ENCODE assay signal across 8 cellular contexts in the genomic region with DNA sequence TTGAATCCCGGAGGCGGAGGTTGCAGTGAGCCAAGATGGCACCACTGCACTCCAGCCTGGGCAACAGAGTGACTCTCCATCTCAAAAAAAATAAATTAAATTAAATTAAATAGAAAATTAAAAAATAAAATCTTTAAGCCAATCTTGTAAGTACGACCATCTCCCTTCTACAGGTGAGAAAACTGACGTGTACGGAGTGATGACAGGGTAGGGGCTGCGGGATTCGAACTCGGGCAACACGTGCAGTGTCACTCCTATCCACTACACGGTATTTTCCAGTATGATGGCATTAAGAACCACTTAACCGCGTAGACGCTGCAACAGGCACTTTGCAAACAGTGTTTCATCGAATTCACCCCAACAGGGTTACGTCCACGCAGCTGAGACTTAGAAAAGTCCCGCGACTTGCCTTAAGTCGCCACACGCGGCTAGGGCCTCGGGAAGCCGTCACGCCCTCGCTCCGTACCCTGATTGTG. TPM values are rescaled to one million over a fixed set of nuclear protein-coding genes. Genes with fewer than 3 reads are reported as not detected.
DNase-seq lines count a peak whose midpoint lies in the region; ATAC-seq, FAIRE-seq and TF ChIP-seq lines count a peak whose summit lies in the region.

No MANE protein-coding gene starts in this region.

- H3K27ac ChIP-seq in IMR-90 (ENCODE audit: insufficient read depth, low read length) (peak overlapping the region; percentile 64), left ventricle myocardium inferior (replicated peaks) (peak overlapping the region; percentile 86)

- H3K27me3 ChIP-seq in IMR-90 (ENCODE audit: control insufficient read depth, insufficient read depth, low read length), result no peaks in the 10 kb centered on the region
- no peaks in the 10 kb centered on the region for H3K27me3 ChIP-seq in left ventricle myocardium inferior (ENCODE audit: low read depth)
- peaks cover 2% of the 10 kb centered on the region for H3K27me3 ChIP-seq in skeletal muscle satellite cell (ENCODE audit: control insufficient read depth, insufficient read depth, low read length)

- no peak overlapping the region for H2BK120ac ChIP-seq in IMR-90 (ENCODE audit: low read depth, low read length)

- TF ChIP-seq RAD21 in IMR-90 (IDR thresholded peaks at IDR 0.05; ENCODE audit: low read length), result no peak

- CTCF ChIA-PET in IMR-90 (lab: Yijun Ruan, JAX), result no interaction called here

- H2AK5ac ChIP-seq in IMR-90 (ENCODE audit: low read depth, low read length), result peak overlapping the region; percentile 54

- H3K79me1 ChIP-seq in IMR-90 (ENCODE audit: low read depth in 1 of 2, low read length in 2 of 2), result peaks cover 15 to 31% of the 10 kb centered on the region in 2 experiments

- peak overlapping the region; percentile 90 for H3K23ac ChIP-seq in IMR-90 (ENCODE audit: low read depth, low read length)

- H3K4me3 ChIP-seq in IMR-90 (ENCODE audit: insufficient read depth, low read depth, low read length) (peak overlapping the region; percentile 91), left ventricle myocardium inferior (peak overlapping the region; percentile 97), skeletal muscle satellite cell (ENCODE audit: low read length) (peak overlapping the region; percentile 82)

- peak overlapping the region; percentile 97 for H3K4me2 ChIP-seq in IMR-90 (ENCODE audit: low read depth, low read length)
- H3K4me2 ChIP-seq in skeletal muscle satellite cell (ENCODE audit: low read length), result peak overlapping the region; percentile 84

- DNase-seq in CD1c-positive myeloid dendritic cell (ENCODE audit: extremely low spot score) (peak; percentile 24), IMR-90 (peak; percentile 34), left ventricle myocardium inferior (no peak), Ammon's horn (ENCODE audit: low spot score) (no peak), GM12891 (ENCODE audit: insufficient read length, low spot score) (no peak)
- DNase-seq in activated naive CD4-positive, alpha-beta T cell treated with Interleukin-2 at 50 U/mL for 16 hours, result peak; percentile 38

- no peak overlapping the region for H2BK15ac ChIP-seq in IMR-90 (ENCODE audit: low read depth, low read length)

- BruUV-seq in IMR-90 (replicated peaks; lab: Mats Ljungman, UMichigan), result no TSS peak

- FAIRE-seq in GM12891 (lab: Jason Lieb, UNC), result no peak

- 0 out of 2 replicates have a peak overlapping the region, but pooled peaks have one; percentile 8 for H4K5ac ChIP-seq in IMR-90 (ENCODE audit: low read depth, low read length)

- H2AFZ ChIP-seq in IMR-90 (replicated peaks; ENCODE audit: low read length, poor library complexity), result peak overlapping the region; percentile 95

- TF ChIP-seq POLR2A in IMR-90 (IDR thresholded peaks at IDR 0.05; ENCODE audit: low read depth, low read length) (no peak), GM12891 (IDR thresholded peaks at IDR 0.05; ENCODE audit: low read depth, low read length) (no peak)

- H2AK9ac ChIP-seq in IMR-90 (replicated peaks; ENCODE audit: low read depth, low read length, poor library complexity), result peak overlapping the region; percentile 93

- H4K20me1 ChIP-seq in IMR-90 (ENCODE audit: insufficient read depth, low read length), result no peaks in the 10 kb centered on the region; the same call in 1 of the 2 replicates

- H3K4me1 ChIP-seq in IMR-90 (ENCODE audit: control insufficient read depth, insufficient read depth, low read length) (no peaks in the 10 kb centered on the region), left ventricle myocardium inferior (peaks cover 26% of the 10 kb centered on the region), skeletal muscle satellite cell (ENCODE audit: control insufficient read depth, insufficient read depth, low read length) (peaks cover 4% of the 10 kb centered on the region)

- H4K91ac ChIP-seq in IMR-90 (ENCODE audit: insufficient read depth, low read depth, low read length), result peak overlapping the region; percentile 36; the same call in 1 of the 2 replicates

- H4K8ac ChIP-seq in IMR-90 (ENCODE audit: low read depth in 2 of 2, low read length in 2 of 2), result peak overlapping the region; percentile 12 to 79; a peak in 2 of 4 replicates

- peaks cover 7% of the 10 kb centered on the region for H3K9me1 ChIP-seq in IMR-90 (ENCODE audit: insufficient read depth, low read length)

- H3K9ac ChIP-seq in IMR-90 (ENCODE audit: low read depth, low read length), result peak overlapping the region; percentile 81
- peak overlapping the region; percentile 85 for H3K9ac ChIP-seq in skeletal muscle satellite cell (ENCODE audit: low read depth, low read length)

- H3K56ac ChIP-seq in IMR-90 (ENCODE audit: extremely low read depth, insufficient read depth, low read length), result no peak overlapping the region; the same call in 1 of the 2 replicates

- in situ Hi-C loops in IMR-90 (cut with MboI; ENCODE audit: low sequenced_read_pairs), result no loop called here

- H3K4ac ChIP-seq in IMR-90 (ENCODE audit: low read depth, low read length), result peak overlapping the region; percentile 69

- H3K14ac ChIP-seq in IMR-90 (replicated peaks; ENCODE audit: low read depth, low read length), result peak overlapping the region; percentile 83

- H3K36me3 ChIP-seq in IMR-90 (ENCODE audit: control insufficient read depth, insufficient read depth, low read length), result no peaks in the 10 kb centered on the region
- H3K36me3 ChIP-seq in left ventricle myocardium inferior, result no peaks in the 10 kb centered on the region
- no peaks in the 10 kb centered on the region for H3K36me3 ChIP-seq in skeletal muscle satellite cell (ENCODE audit: insufficient read depth, low read length)

- no peak for TF ChIP-seq CTCF in IMR-90 (conservative IDR thresholded peaks at IDR 0.05; ENCODE audit: low read depth, low read length)
- TF ChIP-seq CTCF in left ventricle myocardium inferior (IDR thresholded peaks at IDR 0.05; ENCODE audit: borderline replicate concordance), result no peak

- H2BK5ac ChIP-seq in IMR-90 (ENCODE audit: low read depth, low read length, poor library complexity, severe bottlenecking), result peak overlapping the region; percentile 23

- no peak overlapping the region; the same call in 1 of the 2 replicates for H3K18ac ChIP-seq in IMR-90 (ENCODE audit: low read depth, low read length)

- no CpG with 5 or more reads among the region's 26 CpGs for WGBS in IMR-90 (ENCODE audit: extremely low coverage in 2 of 2, insufficient read length in 1 of 2), 2 experiments

- intact Hi-C loops in IMR-90 (cut with micrococcal nuclease), result no loop called here
- intact Hi-C loops in left ventricle myocardium inferior (cut with micrococcal nuclease), result no loop called here

- POLR2A ChIA-PET in IMR-90 (lab: Charles Lee; ENCODE audit: unreplicated experiment), result no interaction called here

- ATAC-seq in IMR-90 (ENCODE audit: low read depth) (peak; percentile 10), HG02642 (IDR thresholded peaks at IDR 0.05; ENCODE audit: poor library complexity, unreplicated experiment) (no peak)

- no peak overlapping the region for H2BK20ac ChIP-seq in IMR-90 (ENCODE audit: low read depth, low read length)

- no peaks in the 10 kb centered on the region for H3K9me3 ChIP-seq in IMR-90 (ENCODE audit: control insufficient read depth, insufficient read depth, low read length)
- no peaks in the 10 kb centered on the region for H3K9me3 ChIP-seq in left ventricle myocardium inferior (replicated peaks)
- no peaks in the 10 kb centered on the region for H3K9me3 ChIP-seq in skeletal muscle satellite cell (replicated peaks; ENCODE audit: low read length)

- dilution Hi-C loops in IMR-90 (cut with HindIII; ENCODE audit: low sequenced_read_pairs, unreplicated experiment), result no loop called here

TF ChIP-seq in IMR-90, 13 proteins besides CTCF, POLR2A, EP300 and RAD21 (continues in another document):
- TF ChIP-seq, protein P1, sequence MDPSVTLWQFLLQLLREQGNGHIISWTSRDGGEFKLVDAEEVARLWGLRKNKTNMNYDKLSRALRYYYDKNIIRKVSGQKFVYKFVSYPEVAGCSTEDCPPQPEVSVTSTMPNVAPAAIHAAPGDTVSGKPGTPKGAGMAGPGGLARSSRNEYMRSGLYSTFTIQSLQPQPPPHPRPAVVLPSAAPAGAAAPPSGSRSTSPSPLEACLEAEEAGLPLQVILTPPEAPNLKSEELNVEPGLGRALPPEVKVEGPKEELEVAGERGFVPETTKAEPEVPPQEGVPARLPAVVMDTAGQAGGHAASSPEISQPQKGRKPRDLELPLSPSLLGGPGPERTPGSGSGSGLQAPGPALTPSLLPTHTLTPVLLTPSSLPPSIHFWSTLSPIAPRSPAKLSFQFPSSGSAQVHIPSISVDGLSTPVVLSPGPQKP (IDR thresholded peaks at IDR 0.05; ENCODE audit: borderline replicate concordance, low read depth, low read length), result no peak
- no peak for TF ChIP-seq RCOR1 (IDR thresholded peaks at IDR 0.05; ENCODE audit: insufficient replicate concordance, low read length)
- TF ChIP-seq MXI1 (IDR thresholded peaks at IDR 0.05; ENCODE audit: borderline replicate concordance, low read depth, low read length), result no peak

TF ChIP-seq in GM12891, 5 proteins besides CTCF, POLR2A, EP300 and RAD21:
- no peak for TF ChIP-seq POLR2AphosphoS5 (IDR thresholded peaks at IDR 0.05; ENCODE audit: low read depth, low read length)
- no peak for TF ChIP-seq POU2F2 (IDR thresholded peaks at IDR 0.05; ENCODE audit: low read depth, low read length)

RNA-seq across cellular contexts. Expression of a gene that starts 0.7 kb away (rescaled TPM):
- 23.9 and 29.4 TPM in 2 replicates for total RNA-seq in IMR-90 (2012; rRNA removed)
- polyA plus RNA-seq in IMR-90 (2012; rRNA removed), result 37.5 and 44.6 TPM in 2 replicates
- 15.4 and 30.7 TPM in 2 replicates for polyA plus RNA-seq in IMR-90 (2012; cell fraction: cytosol; rRNA removed)
- 148 and 198 TPM in 2 replicates for polyA plus RNA-seq in IMR-90 (2012; cell fraction: nucleus; rRNA removed; ENCODE audit: low replicate concordance)
- total RNA-seq in left ventricle myocardium inferior, result 52.5 TPM
- 10.9 and 15.5 TPM in 2 replicates for total RNA-seq in skeletal muscle satellite cell (2012; rRNA removed)
- 39.6 TPM for polyA plus RNA-seq in GM12891 (2012; ENCODE audit: low read depth, missing spikeins)

RNA-seq across cellular contexts. Expression of a gene that starts 14.6 kb away (rescaled TPM):
- 8.2 and 9.7 TPM in 2 replicates for total RNA-seq in IMR-90 (2012; rRNA removed)
- polyA plus RNA-seq in IMR-90 (2012; rRNA removed), result 20.7 and 24.9 TPM in 2 replicates
- polyA plus RNA-seq in IMR-90 (2012; cell fraction: cytosol; rRNA removed), result 20.3 and 39.9 TPM in 2 replicates
- 46.3 and 57.6 TPM in 2 replicates for polyA plus RNA-seq in IMR-90 (2012; cell fraction: nucleus; rRNA removed; ENCODE audit: low replicate concordance)
- 22.3 TPM for total RNA-seq in left ventricle myocardium inferior
- total RNA-seq in skeletal muscle satellite cell (2012; rRNA removed), result 14.4 and 19.5 TPM in 2 replicates
- polyA plus RNA-seq in GM12891 (2012; ENCODE audit: low read depth, missing spikeins), result 21.5 TPM

Comparison
In these comparisons a context has a peak if more than half of its experiments do, and no peak if none do; other contexts are left out.
1. DNase-seq: peak in CD1c-positive myeloid dendritic cell (single experiment), IMR-90 (single experiment) and activated naive CD4-positive, alpha-beta T cell treated with Interleukin-2 at 50 U/mL for 16 hours (single experiment); none in left ventricle myocardium inferior (single experiment), Ammon's horn (single experiment) and GM12891 (single experiment).
2. Peak in every context shown above with its lines, with median percentiles within 50 percentile points of each other: H3K4me3 ChIP-seq.